In genomic region chr20:45823949-45824835, GRCh38 we compare ENCODE assay signal across 8 cellular contexts. TPM values are rescaled to one million over a fixed set of nuclear protein-coding genes. Genes with fewer than 3 reads are reported as not detected.
DNase-seq lines count a peak whose midpoint lies in the region; ATAC-seq and TF ChIP-seq lines count a peak whose summit lies in the region.

No MANE protein-coding gene starts in this region.

- TF ChIP-seq CTCF in neural crest cell (conservative IDR thresholded peaks at IDR 0.05): peak; percentile 37
- peak; percentile 18 to 63 (median 34) for TF ChIP-seq CTCF in upper lobe of left lung (IDR thresholded peaks at IDR 0.05)

- H3K27me3 Mint-ChIP-seq in CD4-positive, alpha-beta memory T cell: peaks cover 6 to 19% of the 10 kb centered on the region in 2 donors
- peaks cover 31% of the 10 kb centered on the region for H3K27me3 Mint-ChIP-seq in activated CD8-positive, alpha-beta memory T cell treated with anti-CD3 and anti-CD28 coated beads, Interleukin-2, amount 10 ng/mL, durations not matched to agents 7 days and 5 days
- H3K27me3 Mint-ChIP-seq in neural crest cell (ENCODE audit: low read depth): peaks cover 24% of the 10 kb centered on the region

- no peaks in the 10 kb centered on the region for H3K27me3 ChIP-seq in CD4-positive, alpha-beta memory T cell (ENCODE audit: insufficient read depth, low read length)
- peaks cover 0 to 23% (median 10%) of the 10 kb centered on the region in 4 donors for H3K27me3 ChIP-seq in upper lobe of left lung

- peaks cover 7 to 22% (median 15%) of the 10 kb centered on the region in 4 donors for H3K4me1 Mint-ChIP-seq in CD4-positive, alpha-beta memory T cell
- H3K4me1 Mint-ChIP-seq in activated CD8-positive, alpha-beta memory T cell treated with anti-CD3 and anti-CD28 coated beads, Interleukin-2, amount 10 ng/mL, durations not matched to agents 7 days and 5 days: peaks cover 13% of the 10 kb centered on the region
- H3K4me1 Mint-ChIP-seq in neural crest cell: peaks cover 10% of the 10 kb centered on the region

- TF ChIP-seq EP300 in upper lobe of left lung (IDR thresholded peaks at IDR 0.05): no peak

- ATAC-seq in activated CD8-positive, alpha-beta memory T cell treated with anti-CD3 and anti-CD28 coated beads, Interleukin-2, amount 10 ng/mL, durations not matched to agents 7 days and 5 days: peak; percentile 81
- ATAC-seq in esophagus mucosa (peak; percentile 60), upper lobe of left lung (ENCODE audit: low FRiP score in 2 of 2) (peak in 1 of 2 donors; percentile 43), GM19395 (IDR thresholded peaks at IDR 0.05; ENCODE audit: unreplicated experiment) (no peak)

- peak; percentile 37 to 58 (median 47) for DNase-seq in CD4-positive, alpha-beta memory T cell
- peak; percentile 30 for DNase-seq in KBM-7
- DNase-seq in activated CD8-positive, alpha-beta memory T cell treated with anti-CD3 and anti-CD28 coated beads, Interleukin-2, amount 10 ng/mL, durations not matched to agents 7 days and 5 days: peak; percentile 65
- no peak for DNase-seq in neural crest cell (ENCODE audit: low read depth, low spot score)
- DNase-seq in upper lobe of left lung: peak; percentile 36 to 86
- no peak for DNase-seq in NK-92 (lab: John Stamatoyannopoulos, UW; ENCODE audit: unreplicated experiment)

- peak overlapping the region in 1 of 2 donors; percentile 46 for H3K4me3 ChIP-seq in CD4-positive, alpha-beta memory T cell (ENCODE audit: low read length in 2 of 2)
- peak overlapping the region in 3 of 4 donors; percentile 16 to 31 (median 31) for H3K4me3 ChIP-seq in upper lobe of left lung

- no peaks in the 10 kb centered on the region for H3K36me3 ChIP-seq in CD4-positive, alpha-beta memory T cell (ENCODE audit: insufficient read depth, low read length)
- no peaks in the 10 kb centered on the region for H3K36me3 ChIP-seq in upper lobe of left lung

- intact Hi-C loops in CD4-positive, alpha-beta memory T cell (cut with micrococcal nuclease): loop anchor here (1.0 to 2.0 kb wide), 3 partner anchors 33 to 139 kb away; partner anchors contain the start of genes ACOT8, CTSA, NEURL2 and ZSWIM3

- no peaks in the 10 kb centered on the region for H3K9me3 Mint-ChIP-seq in CD4-positive, alpha-beta memory T cell
- no peaks in the 10 kb centered on the region for H3K9me3 Mint-ChIP-seq in activated CD8-positive, alpha-beta memory T cell treated with anti-CD3 and anti-CD28 coated beads, Interleukin-2, amount 10 ng/mL, durations not matched to agents 7 days and 5 days (ENCODE audit: low read depth)
- no peaks in the 10 kb centered on the region for H3K9me3 Mint-ChIP-seq in neural crest cell

- 18 to 33% methylated on average over 20 to 57 of the region's 57 CpGs for WGBS in upper lobe of left lung, 2 donors

- CTCF ChIA-PET in CD4-positive, alpha-beta memory T cell (lab: Charles Lee; ENCODE audit: partially characterized antibody): interaction anchor here (0.8 to 2.9 kb wide), 11 partner anchors 9 to 146 kb away, joined by 3 to 11 read pairs (median 4); partner anchors contain the start of genes CTSA and PCIF1
- CTCF ChIA-PET in activated CD8-positive, alpha-beta memory T cell treated with anti-CD3 and anti-CD28 coated beads, Interleukin-2, amount 10 ng/mL, durations not matched to agents 7 days and 5 days (lab: Charles Lee): interaction anchor here (0.6 to 2.1 kb wide), 16 partner anchors 10 to 189 kb away, joined by 3 to 11 read pairs (median 4); partner anchors contain the start of genes SNX21 and UBE2C

- TF ChIP-seq POLR2A in upper lobe of left lung (IDR thresholded peaks at IDR 0.05): no peak

- no peak overlapping the region for H3K27ac ChIP-seq in CD4-positive, alpha-beta memory T cell (ENCODE audit: low read depth, low read length)
- no peak overlapping the region for H3K27ac ChIP-seq in upper lobe of left lung

- POLR2A ChIA-PET in CD4-positive, alpha-beta memory T cell (lab: Charles Lee; ENCODE audit: partially characterized antibody): interaction anchor here (0.6 to 2.3 kb wide), 10 partner anchors 10 to 128 kb away, joined by 3 to 13 read pairs (median 4); partner anchors contain the start of genes CTSA, NEURL2, PCIF1 and SNX21

- peak overlapping the region in 6 of 7 donors; percentile 2 to 86 (median 66) for H3K27ac Mint-ChIP-seq in CD4-positive, alpha-beta memory T cell
- no peak overlapping the region for H3K27ac Mint-ChIP-seq in activated CD8-positive, alpha-beta memory T cell treated with anti-CD3 and anti-CD28 coated beads, Interleukin-2, amount 10 ng/mL, durations not matched to agents 7 days and 5 days
- peak overlapping the region; percentile 89 for H3K27ac Mint-ChIP-seq in neural crest cell (ENCODE audit: unreplicated experiment)

- H3K4me1 ChIP-seq in CD4-positive, alpha-beta memory T cell (ENCODE audit: insufficient read depth, low read length): peaks cover 7% of the 10 kb centered on the region
- H3K4me1 ChIP-seq in upper lobe of left lung: peaks cover 12 to 27% (median 23%) of the 10 kb centered on the region in 4 donors

- H3K36me3 Mint-ChIP-seq in CD4-positive, alpha-beta memory T cell: no peaks in the 10 kb centered on the region
- H3K36me3 Mint-ChIP-seq in activated CD8-positive, alpha-beta memory T cell treated with anti-CD3 and anti-CD28 coated beads, Interleukin-2, amount 10 ng/mL, durations not matched to agents 7 days and 5 days: no peaks in the 10 kb centered on the region
- H3K36me3 Mint-ChIP-seq in neural crest cell (ENCODE audit: low read depth): no peaks in the 10 kb centered on the region

- in situ Hi-C loops in KBM-7 (cut with MboI; ENCODE audit: low pct_unique_long_range_greater_than_20kb, low sequenced_read_pairs): loop anchor here (10.0 kb wide), 1 partner anchor 131 kb away; no protein-coding TSS in a partner anchor

- peak overlapping the region; percentile 64 to 84 (median 80) for H3K4me3 Mint-ChIP-seq in CD4-positive, alpha-beta memory T cell
- H3K4me3 Mint-ChIP-seq in activated CD8-positive, alpha-beta memory T cell treated with anti-CD3 and anti-CD28 coated beads, Interleukin-2, amount 10 ng/mL, durations not matched to agents 7 days and 5 days: peak overlapping the region; percentile 59
- H3K4me3 Mint-ChIP-seq in neural crest cell: no peak overlapping the region

- H3K9me3 ChIP-seq in CD4-positive, alpha-beta memory T cell (ENCODE audit: control insufficient read depth in 1 of 2, low read length in 2 of 2): no peaks in the 10 kb centered on the region
- no peaks in the 10 kb centered on the region for H3K9me3 ChIP-seq in upper lobe of left lung

RNA-seq across cellular contexts. Expression of gene TNNC2, which starts 2.9 kb away (rescaled TPM):
- total RNA-seq in CD4-positive, alpha-beta memory T cell: not detected
- polyA plus RNA-seq in CD4-positive, alpha-beta memory T cell: under 1 TPM; 0.61 to 0.67 TPM
- total RNA-seq in activated CD8-positive, alpha-beta memory T cell treated with anti-CD3 and anti-CD28 coated beads, Interleukin-2, amount 10 ng/mL, durations not matched to agents 7 days and 5 days: not detected
- total RNA-seq in esophagus mucosa (not detected), neural crest cell (not detected in 2 replicates), upper lobe of left lung (1 to 10 TPM in 1 of 6 donors, under 1 TPM in 2, not detected in 3; 0.37 to 1.1 (median 0.80) TPM)

RNA-seq across cellular contexts. Expression of gene SNX21, which starts 9.4 kb away (rescaled TPM):
- 1 to 10 TPM; 2.6 to 3.5 TPM for total RNA-seq in CD4-positive, alpha-beta memory T cell
- polyA plus RNA-seq in CD4-positive, alpha-beta memory T cell: 1 to 10 TPM in 1 of 2 donors, under 1 TPM in 1; 0.20 to 1.8 TPM
- 1 to 10 TPM in 1 of 2 experiments, under 1 TPM in 1; 0.96 to 1.1 TPM for total RNA-seq in activated CD8-positive, alpha-beta memory T cell treated with anti-CD3 and anti-CD28 coated beads, Interleukin-2, amount 10 ng/mL, durations not matched to agents 7 days and 5 days
- total RNA-seq in esophagus mucosa (7.1 TPM), neural crest cell (16.8 and 19.4 TPM in 2 replicates), upper lobe of left lung (100 to 1,000 TPM in 1 of 6 donors, 10 to 100 TPM in 5; 23.9 to 117 (median 52.9) TPM)

RNA-seq across cellular contexts. Expression of gene UBE2C, which starts 11.7 kb away (rescaled TPM):
- total RNA-seq in CD4-positive, alpha-beta memory T cell: under 1 TPM; 0.55 to 0.61 TPM
- under 1 TPM in 1 of 2 donors, not detected in 1; 0.36 TPM for polyA plus RNA-seq in CD4-positive, alpha-beta memory T cell
- total RNA-seq in activated CD8-positive, alpha-beta memory T cell treated with anti-CD3 and anti-CD28 coated beads, Interleukin-2, amount 10 ng/mL, durations not matched to agents 7 days and 5 days: 100 to 1,000 TPM; 206 to 219 TPM
- total RNA-seq in esophagus mucosa: 46.5 TPM
- total RNA-seq in neural crest cell: 202 and 212 TPM in 2 replicates
- total RNA-seq in upper lobe of left lung: 10 to 100 TPM in 1 of 6 donors, 1 to 10 TPM in 3, not detected in 2; 1.1 to 12.5 (median 3.5) TPM

RNA-seq across cellular contexts. Expression of gene DNTTIP1, which starts 32.4 kb away (rescaled TPM):
- 10 to 100 TPM; 18.6 TPM for total RNA-seq in CD4-positive, alpha-beta memory T cell
- 10 to 100 TPM; 37.3 to 49.9 TPM for polyA plus RNA-seq in CD4-positive, alpha-beta memory T cell
- 10 to 100 TPM; 30.5 to 32.7 TPM for total RNA-seq in activated CD8-positive, alpha-beta memory T cell treated with anti-CD3 and anti-CD28 coated beads, Interleukin-2, amount 10 ng/mL, durations not matched to agents 7 days and 5 days
- 15.8 TPM for total RNA-seq in esophagus mucosa
- 41.9 and 44.0 TPM in 2 replicates for total RNA-seq in neural crest cell
- 10 to 100 TPM; 36.8 to 61.8 (median 46.5) TPM for total RNA-seq in upper lobe of left lung

RNA-seq across cellular contexts. Expression of gene WFDC3, which starts 32.5 kb away (rescaled TPM):
- not detected for total RNA-seq in CD4-positive, alpha-beta memory T cell
- polyA plus RNA-seq in CD4-positive, alpha-beta memory T cell: not detected
- not detected for total RNA-seq in activated CD8-positive, alpha-beta memory T cell treated with anti-CD3 and anti-CD28 coated beads, Interleukin-2, amount 10 ng/mL, durations not matched to agents 7 days and 5 days
- total RNA-seq in esophagus mucosa: not detected
- total RNA-seq in neural crest cell: not detected in 2 replicates
- 1 to 10 TPM in 4 of 6 donors, under 1 TPM in 1, not detected in 1; 1.00 to 7.1 (median 2.4) TPM for total RNA-seq in upper lobe of left lung

Comparison
In these comparisons a context has a peak if more than half of its experiments do, and no peak if none do; other contexts are left out.
1. DNase-seq: peak in CD4-positive, alpha-beta memory T cell (5 of 5), KBM-7 (single experiment), activated CD8-positive, alpha-beta memory T cell treated with anti-CD3 and anti-CD28 coated beads, Interleukin-2, amount 10 ng/mL, durations not matched to agents 7 days and 5 days (single experiment) and upper lobe of left lung (2 of 2); none in neural crest cell (single experiment) and NK-92 (single experiment).